Comparison of ENCODE assay signal across 10 cellular contexts in genomic region chr7:85829817-85830432, GRCh38.
DNase-seq lines count a peak whose midpoint lies in the region; ATAC-seq and TF ChIP-seq lines count a peak whose summit lies in the region.
"Had no signal": no experiment of that assay in that cellular context is flagged by ENCODE, and none has a peak within 500 bp of the region (broad histone marks: within the 10 kb centered on the region; RNA-seq: fewer than 3 reads in every experiment).

No MANE protein-coding gene starts in this region.

- DNase-seq in DMS53 (lab: John Stamatoyannopoulos, UW) (peak; percentile 76), NCI-H1092 (lab: John Stamatoyannopoulos, UW) (peak; percentile 23), ascending aorta (ENCODE audit: low spot score in 2 of 2) (no peak), lower lobe of right lung (no peak), T-helper 9 cell (no peak), NCI-H2227 treated with DMSO at 0.1 percent for 48 hours (lab: John Stamatoyannopoulos, UW) (no peak), NCI-H345 treated with DMSO at 0.1 percent for 48 hours (lab: John Stamatoyannopoulos, UW; ENCODE audit: unreplicated experiment) (no peak)
- no peak for DNase-seq in effector CD8-positive, alpha-beta T cell (lab: John Stamatoyannopoulos, UW)
- DNase-seq: naive thymus-derived CD8-positive, alpha-beta T cell; stimulated activated CD8-positive, alpha-beta memory T cell treated with anti-CD3 and anti-CD28 coated beads, Interleukin-4, amount 100 ng/mL, for 48 hours had no signal

- H3K27me3 ChIP-seq in ascending aorta = no peaks in the 10 kb centered on the region
- no peaks in the 10 kb centered on the region for H3K27me3 ChIP-seq in lower lobe of right lung (ENCODE audit: low read depth)

- H3K4me1 ChIP-seq in ascending aorta = no peaks in the 10 kb centered on the region
- H3K4me1 ChIP-seq in lower lobe of right lung = no peaks in the 10 kb centered on the region

- H3K9me3 ChIP-seq in ascending aorta (no peaks in the 10 kb centered on the region), lower lobe of right lung (no peaks in the 10 kb centered on the region)

- ATAC-seq in lower lobe of right lung = no peak
- ATAC-seq: naive thymus-derived CD8-positive, alpha-beta T cell had no signal

- H3K27ac ChIP-seq in ascending aorta (no peak overlapping the region), lower lobe of right lung (no peak overlapping the region)

- intact Hi-C loops in ascending aorta (cut with DNase I) (no loop called here), lower lobe of right lung (cut with DNase I) (no loop called here)

- H3K36me3 ChIP-seq in ascending aorta = no peaks in the 10 kb centered on the region
- H3K36me3 ChIP-seq in lower lobe of right lung = no peaks in the 10 kb centered on the region

- H3K4me3 ChIP-seq in ascending aorta (no peak overlapping the region), lower lobe of right lung (no peak overlapping the region)

- TF ChIP-seq CTCF in ascending aorta (IDR thresholded peaks at IDR 0.05) (peak in 2 of 3 experiments; percentile 11 to 12), lower lobe of right lung (IDR thresholded peaks at IDR 0.05) (peak; percentile 21)

Comparison
In these comparisons a context has a peak if more than half of its experiments do, and no peak if none do; other contexts are left out.
1. DNase-seq: peak in DMS53 (single experiment) and NCI-H1092 (single experiment); none in ascending aorta (0 of 2), lower lobe of right lung (single experiment), effector CD8-positive, alpha-beta T cell (single experiment), T-helper 9 cell (single experiment), NCI-H2227 treated with DMSO at 0.1 percent for 48 hours (single experiment) and NCI-H345 treated with DMSO at 0.1 percent for 48 hours (single experiment).